ENCODE assay signal across 9 cellular contexts in the genomic region with DNA sequence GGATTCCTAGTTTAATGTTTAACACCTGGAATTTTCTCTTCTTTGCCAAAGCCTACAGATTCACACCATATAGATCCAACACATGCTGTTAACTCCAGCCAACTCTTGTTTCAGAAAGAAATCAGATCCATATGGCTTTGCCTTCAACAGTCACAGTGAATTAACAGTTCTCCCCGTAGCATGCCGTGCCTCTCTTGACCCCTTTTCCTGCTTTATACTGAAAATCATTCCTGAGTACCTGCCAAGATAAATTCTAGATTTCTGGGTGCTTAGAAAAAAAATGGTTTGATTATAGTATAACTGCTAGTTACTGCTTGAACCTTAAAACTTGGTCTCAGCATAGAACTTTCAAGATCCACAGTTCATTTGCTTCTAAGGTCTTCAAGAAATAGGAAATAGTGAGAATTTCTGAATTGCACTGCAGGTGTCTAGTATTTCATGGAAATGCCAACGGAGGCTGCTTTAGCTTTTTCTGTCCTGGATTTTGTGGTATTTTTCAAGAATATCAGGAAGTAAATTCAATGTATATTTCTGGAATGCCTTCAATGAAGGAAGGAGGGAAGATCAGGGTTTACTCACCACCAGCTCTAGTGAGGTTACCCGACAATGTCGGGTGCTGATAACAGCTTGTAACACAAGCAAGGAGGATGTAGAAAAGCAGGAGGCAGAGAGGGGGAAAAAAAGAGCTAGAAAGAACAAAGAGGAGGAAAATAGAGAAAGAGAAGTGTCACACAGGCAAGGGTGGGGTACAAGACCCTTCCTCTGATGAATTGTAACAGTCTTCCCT. TPM values are rescaled to one million over a fixed set of nuclear protein-coding genes. Genes with fewer than 3 reads are reported as not detected.
A peak's percentile ranks its signal among the peaks of the same experiment; 100 is the strongest.
DNase-seq lines count a peak whose midpoint lies in the region; ATAC-seq, FAIRE-seq and TF ChIP-seq lines count a peak whose summit lies in the region.
"Had no signal": no experiment of that assay in that cellular context is flagged by ENCODE, and none has a peak within 500 bp of the region (broad histone marks: within the 10 kb centered on the region; RNA-seq: fewer than 3 reads in every experiment).

No MANE protein-coding gene starts in this region.

- no peak for TF ChIP-seq RAD21 in HepG2 (CRISPR knock-in tag; IDR thresholded peaks at IDR 0.05)

- CTCF ChIA-PET in HepG2 (lab: Yijun Ruan, JAX; ENCODE audit: low intra/inter-chr PET ratio, low total read pairs) = no interaction called here

- FAIRE-seq in HepG2 (lab: Jason Lieb, UNC) = no peak

- H3K27ac ChIP-seq in HepG2 (ENCODE audit: extremely low read length, insufficient read depth, low read length) = peak overlapping the region; percentile 21
- peak overlapping the region; percentile 60 to 63 for H3K27ac ChIP-seq in uterus
- no peak overlapping the region for H3K27ac ChIP-seq in caudate nucleus (ENCODE audit: low read depth, low read length)
- H3K27ac ChIP-seq: colonic mucosa had no signal

- TF ChIP-seq POLR2A in HepG2 (IDR thresholded peaks at IDR 0.05; ENCODE audit: insufficient read depth in 1 of 2, low read depth in 2 of 2, low read length in 2 of 2) = no peak
- no peak for TF ChIP-seq POLR2A in uterus (IDR thresholded peaks at IDR 0.05)

- in situ Hi-C loops in HepG2 (cut with HindIII; ENCODE audit: extremely low pct_ligation_motif_present, low pct_unique_long_range_greater_than_20kb) = no loop called here

- TF ChIP-seq EP300 in HepG2 (IDR thresholded peaks at IDR 0.05; ENCODE audit: low read depth in 2 of 2, low read length in 2 of 2) (no peak), HepG2 (CRISPR knock-in tag; IDR thresholded peaks at IDR 0.05; ENCODE audit: borderline replicate concordance) (no peak)

- DNase-seq in Right ventricle myocardium superior = no peak
- DNase-seq in cardiac septum (ENCODE audit: low spot score) = no peak
- DNase-seq in brain pericyte (ENCODE audit: low read depth, low spot score) = peak; percentile 21
- DNase-seq in HepG2 (ENCODE audit: low spot score) = no peak
- DNase-seq in uterus = no peak
- no peak for DNase-seq in caudate nucleus (lab: John Stamatoyannopoulos, UW)
- no peak for DNase-seq in NCI-H2227 (lab: John Stamatoyannopoulos, UW; ENCODE audit: unreplicated experiment)
- DNase-seq: colonic mucosa had no signal

- WGBS in HepG2 (ENCODE audit: low lambda C conversion rate) = 68% methylated on average over 5 of the region's 5 CpGs

- no peak overlapping the region for H3K9ac ChIP-seq in HepG2 (ENCODE audit: insufficient read depth, low read depth, low read length)

- ATAC-seq in Right ventricle myocardium superior (ENCODE audit: poor library complexity) (peak; percentile 46), HepG2 (peak; percentile 47), GM19395 (IDR thresholded peaks at IDR 0.05; ENCODE audit: unreplicated experiment) (no peak)

- no peaks in the 10 kb centered on the region for H3K27me3 ChIP-seq in HepG2 (ENCODE audit: control insufficient read depth in 1 of 2, insufficient read depth in 2 of 2, low read length in 2 of 2)
- H3K27me3 ChIP-seq in uterus = no peaks in the 10 kb centered on the region
- H3K27me3 ChIP-seq: colonic mucosa had no signal

- H3K4me2 ChIP-seq in HepG2 (ENCODE audit: low read depth, low read length) = peak overlapping the region; percentile 50

- H2AFZ ChIP-seq in HepG2 (ENCODE audit: low read length) = peak overlapping the region; percentile 79

- H3K4me1 ChIP-seq in HepG2 (ENCODE audit: insufficient read depth, low read length) = peaks cover 25% of the 10 kb centered on the region
- H3K4me1 ChIP-seq in uterus = no peaks in the 10 kb centered on the region
- H3K4me1 ChIP-seq: colonic mucosa had no signal

- H3K9me3 ChIP-seq in HepG2 (ENCODE audit: low read length) (no peaks in the 10 kb centered on the region), uterus (no peaks in the 10 kb centered on the region)
- H3K9me3 ChIP-seq: colonic mucosa had no signal

- BruUV-seq in HepG2 (replicated peaks; lab: Mats Ljungman, UMichigan) = no TSS peak

- H3K79me2 ChIP-seq in HepG2 (ENCODE audit: insufficient read depth, low read length) = peaks cover 24% of the 10 kb centered on the region

- H3K36me3 ChIP-seq in HepG2 (replicated peaks in 1 of 2; ENCODE audit: control insufficient read depth in 1 of 2, insufficient read depth in 2 of 2, low read length in 2 of 2) (no peaks in the 10 kb centered on the region), uterus (no peaks in the 10 kb centered on the region)
- H3K36me3 ChIP-seq: colonic mucosa had no signal

- intact Hi-C loops in Right ventricle myocardium superior (cut with DNase I) = no loop called here
- intact Hi-C loops in cardiac septum (cut with DNase I) = no loop called here
- intact Hi-C loops in HepG2 (cut with micrococcal nuclease; ENCODE audit: unreplicated experiment) = no loop called here
- intact Hi-C loops in uterus (cut with DNase I; ENCODE audit: low total_unique reads) = no loop called here

- H3K4me3 ChIP-seq in HepG2 (replicated peaks in 1 of 3; ENCODE audit: insufficient read depth in 1 of 3, low read depth in 2 of 3, low read length in 3 of 3) (peak overlapping the region in 2 of 3 experiments; percentile 7 to 17; a peak in 3 of 6 replicates), uterus (peak overlapping the region; percentile 3 to 33)
- H3K4me3 ChIP-seq: colonic mucosa had no signal

- POLR2A ChIA-PET in HepG2 (lab: Yijun Ruan, JAX) = no interaction called here

- no peaks in the 10 kb centered on the region; the same call in 1 of the 2 replicates for H4K20me1 ChIP-seq in HepG2 (ENCODE audit: insufficient read depth, low read length)

- TF ChIP-seq CTCF in HepG2 (CRISPR knock-in tag; IDR thresholded peaks at IDR 0.05) (no peak), uterus (IDR thresholded peaks at IDR 0.05) (no peak)

TF ChIP-seq in HepG2, 621 proteins besides CTCF, POLR2A, EP300 and RAD21:
- TF ChIP-seq ZNF614 (CRISPR knock-in tag; IDR thresholded peaks at IDR 0.05; ENCODE audit: borderline replicate concordance) (no peak), ATF1 (CRISPR knock-in tag; IDR thresholded peaks at IDR 0.05) (no peak)

RNA-seq across cellular contexts. Expression of a gene that starts 6.6 kb away (rescaled TPM):
- total RNA-seq in Right ventricle myocardium superior = 18.6 TPM
- 20.6 TPM for total RNA-seq in cardiac septum
- 12.0 and 43.9 TPM in 2 replicates for total RNA-seq in HepG2 (2016; rRNA removed; fragmentation: Illumina TruSeq; extraction: Trizol)
- total RNA-seq in HepG2 (2016; cell fraction: cytosol; rRNA removed; fragmentation: Illumina TruSeq; extraction: Trizol; ENCODE audit: low read depth) = 27.7 and 30.4 TPM in 2 replicates
- total RNA-seq in HepG2 (2016; cell fraction: insoluble cytoplasmic fraction; rRNA removed; fragmentation: Illumina TruSeq; extraction: Trizol) = 11.2 and 43.2 TPM in 2 replicates
- total RNA-seq in HepG2 (2016; cell fraction: membrane; rRNA removed; fragmentation: Illumina TruSeq; extraction: Trizol) = 17.8 and 20.6 TPM in 2 replicates
- 48.1 and 53.7 TPM in 2 replicates for total RNA-seq in HepG2 (2016; cell fraction: nucleus; rRNA removed; fragmentation: Illumina TruSeq; extraction: Trizol)
- 9.5 and 11.6 TPM in 2 replicates for polyA plus RNA-seq in HepG2 (2011; rRNA removed)
- polyA plus RNA-seq in HepG2 (2011; cell fraction: cytosol; rRNA removed) = 3.1 and 3.6 TPM in 2 replicates
- 30.1 and 33.2 TPM in 2 replicates for polyA plus RNA-seq in HepG2 (2011; cell fraction: nucleus; rRNA removed)
- polyA plus RNA-seq in HepG2 (2012) = 8.8 and 11.8 TPM in 2 replicates
- polyA plus RNA-seq in HepG2 (2016; cell fraction: cytosol; fragmentation: Illumina TruSeq; extraction: Trizol; ENCODE audit: low read depth) = 0.38 and 0.49 TPM in 2 replicates
- 4.7 and 5.3 TPM in 2 replicates for polyA plus RNA-seq in HepG2 (2016; cell fraction: insoluble cytoplasmic fraction; fragmentation: Illumina TruSeq; extraction: Trizol; ENCODE audit: low read depth)
- 0.69 and 1.1 TPM in 2 replicates for polyA plus RNA-seq in HepG2 (2016; cell fraction: membrane; fragmentation: Illumina TruSeq; extraction: Trizol; ENCODE audit: low read depth)
- 48.2 and 49.9 TPM in 2 replicates for polyA plus RNA-seq in HepG2 (2016; cell fraction: nucleus; fragmentation: Illumina TruSeq; extraction: Trizol; ENCODE audit: insufficient read depth, low read depth)
- polyA minus RNA-seq in HepG2 (2011; rRNA and poly(A)+ RNA removed; ENCODE audit: low replicate concordance) = 0.87 and 20.5 TPM in 2 replicates
- polyA minus RNA-seq in HepG2 (2011; cell fraction: cytosol; rRNA and poly(A)+ RNA removed) = 14.5 and 15.7 TPM in 2 replicates
- 56.7 and 61.8 TPM in 2 replicates for polyA minus RNA-seq in HepG2 (2011; cell fraction: nucleus; rRNA and poly(A)+ RNA removed)
- 10 to 100 TPM; 37.9 to 82.0 (median 63.8) TPM for total RNA-seq in uterus
